In the genomic region with DNA sequence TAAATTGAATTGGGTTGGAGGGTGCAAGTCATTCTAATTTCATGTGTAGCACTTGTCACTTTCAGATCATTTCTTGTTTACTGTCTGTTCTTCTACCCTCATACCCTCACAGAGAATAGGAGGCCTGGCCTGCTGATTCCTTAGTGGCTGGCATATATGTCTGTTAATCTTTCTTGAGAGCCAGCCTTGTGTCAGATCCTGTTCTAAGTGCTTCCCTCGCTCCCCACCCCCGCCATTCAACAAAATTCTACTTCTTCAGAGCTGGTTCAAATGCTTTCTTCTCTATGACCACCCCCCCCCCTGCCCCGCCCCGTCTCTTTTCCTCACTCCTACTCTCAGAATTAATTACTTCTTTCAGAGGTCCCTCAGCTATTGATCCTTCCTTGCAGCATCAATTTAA, we compare ENCODE assay signal across 8 cellular contexts. TPM values are rescaled to one million over a fixed set of nuclear protein-coding genes. Genes with fewer than 3 reads are reported as not detected.
DNase-seq lines count a peak whose midpoint lies in the region; ATAC-seq and TF ChIP-seq lines count a peak whose summit lies in the region.

No MANE protein-coding gene starts in this region.

- H4K20me1 ChIP-seq in osteoblast (ENCODE audit: insufficient read depth, low read length): peaks cover 1% of the 10 kb centered on the region

- peak overlapping the region; percentile 97 for H3K27ac Mint-ChIP-seq in dendritic cell treated with granulocyte-macrophage colony-stimulating factor and Interleukin-4, amounts not matched to agents 40 ng/mL and 50 ng/mL, for 4 days

- peaks cover 39% of the 10 kb centered on the region for H3K79me2 ChIP-seq in osteoblast (ENCODE audit: insufficient read depth, low read length)

- peaks cover 26% of the 10 kb centered on the region for H3K4me1 Mint-ChIP-seq in dendritic cell treated with granulocyte-macrophage colony-stimulating factor and Interleukin-4, amounts not matched to agents 40 ng/mL and 50 ng/mL, for 4 days (ENCODE audit: low read depth)

- H3K4me3 ChIP-seq in NT2/D1 (ENCODE audit: insufficient read length, low read depth): peak overlapping the region; percentile 96
- peak overlapping the region; percentile 85 for H3K4me3 ChIP-seq in osteoblast (ENCODE audit: insufficient read depth, low read length)

- peak overlapping the region; percentile 6 for H3K9ac ChIP-seq in NT2/D1 (ENCODE audit: insufficient read length, low read depth)

- peak overlapping the region; percentile 94 for H3K4me2 ChIP-seq in osteoblast (ENCODE audit: insufficient read depth, low read length)

- H3K9me3 Mint-ChIP-seq in dendritic cell treated with granulocyte-macrophage colony-stimulating factor and Interleukin-4, amounts not matched to agents 40 ng/mL and 50 ng/mL, for 4 days: no peaks in the 10 kb centered on the region

- DNase-seq in NCI-H146 (lab: John Stamatoyannopoulos, UW) (peak; percentile 23), NCI-H146 treated with DMSO at 0.1 percent for 48 hours (lab: John Stamatoyannopoulos, UW; ENCODE audit: unreplicated experiment) (no peak), NT2/D1 (ENCODE audit: low read depth, low spot score) (no peak), osteoblast (ENCODE audit: insufficient read length, low spot score, missing footprints) (peak; percentile 22), putamen (ENCODE audit: low spot score) (no peak)

- H3K36me3 ChIP-seq in NT2/D1 (ENCODE audit: insufficient read depth, insufficient read length, low read length) (no peaks in the 10 kb centered on the region), osteoblast (ENCODE audit: insufficient read depth, low read length) (no peaks in the 10 kb centered on the region)

- peaks cover 2% of the 10 kb centered on the region for H3K27me3 Mint-ChIP-seq in dendritic cell treated with granulocyte-macrophage colony-stimulating factor and Interleukin-4, amounts not matched to agents 40 ng/mL and 50 ng/mL, for 4 days

- H3K27me3 ChIP-seq in NT2/D1 (ENCODE audit: insufficient read depth, insufficient read length): no peaks in the 10 kb centered on the region
- no peaks in the 10 kb centered on the region for H3K27me3 ChIP-seq in osteoblast (ENCODE audit: insufficient read depth, low read length)

- H3K4me3 Mint-ChIP-seq in dendritic cell treated with granulocyte-macrophage colony-stimulating factor and Interleukin-4, amounts not matched to agents 40 ng/mL and 50 ng/mL, for 4 days: no peak overlapping the region

- no peak for TF ChIP-seq CTCF in osteoblast (IDR thresholded peaks at IDR 0.05; ENCODE audit: extremely low read depth, low read depth, low read length)

- peaks cover 16% of the 10 kb centered on the region for H3K36me3 Mint-ChIP-seq in dendritic cell treated with granulocyte-macrophage colony-stimulating factor and Interleukin-4, amounts not matched to agents 40 ng/mL and 50 ng/mL, for 4 days (ENCODE audit: low read depth)

- H3K27ac ChIP-seq in osteoblast (ENCODE audit: low read depth, low read length): peak overlapping the region; percentile 75

- H3K9me3 ChIP-seq in NT2/D1 (ENCODE audit: insufficient read depth, low read length): no peaks in the 10 kb centered on the region
- H3K9me3 ChIP-seq in osteoblast (ENCODE audit: low read depth, low read length): no peaks in the 10 kb centered on the region

- peak overlapping the region; percentile 88 for H2AFZ ChIP-seq in osteoblast (ENCODE audit: low read length)

- intact Hi-C loops in dendritic cell treated with granulocyte-macrophage colony-stimulating factor and Interleukin-4, amounts not matched to agents 40 ng/mL and 50 ng/mL, for 4 days (cut with micrococcal nuclease): loop anchor here (2.0 kb wide), 1 partner anchor 553 kb away; no protein-coding TSS in a partner anchor

- ATAC-seq in GM21447 (IDR thresholded peaks at IDR 0.05; ENCODE audit: unreplicated experiment): no peak
- no peak for ATAC-seq in HG03432 (IDR thresholded peaks at IDR 0.05; ENCODE audit: unreplicated experiment)

- H3K4me1 ChIP-seq in NT2/D1 (ENCODE audit: insufficient read depth, insufficient read length) (peaks cover 5% of the 10 kb centered on the region), osteoblast (ENCODE audit: insufficient read depth, low read length) (peaks cover 20% of the 10 kb centered on the region)

RNA-seq across cellular contexts. Expression of a gene that starts 1.5 kb away (rescaled TPM):
- total RNA-seq in osteoblast: 85.0 and 85.5 TPM in 2 replicates

RNA-seq across cellular contexts. Expression of a gene that starts 36.4 kb away (rescaled TPM):
- total RNA-seq in osteoblast: not detected in 2 replicates

Comparison
In these comparisons a context has a peak if more than half of its experiments do, and no peak if none do; other contexts are left out.
1. DNase-seq: peak in NCI-H146 (single experiment) and osteoblast (single experiment); none in NCI-H146 treated with DMSO at 0.1 percent for 48 hours (single experiment), NT2/D1 (single experiment) and putamen (single experiment).